Comparison of ENCODE assay signal across 1 cellular context in the genomic region with DNA sequence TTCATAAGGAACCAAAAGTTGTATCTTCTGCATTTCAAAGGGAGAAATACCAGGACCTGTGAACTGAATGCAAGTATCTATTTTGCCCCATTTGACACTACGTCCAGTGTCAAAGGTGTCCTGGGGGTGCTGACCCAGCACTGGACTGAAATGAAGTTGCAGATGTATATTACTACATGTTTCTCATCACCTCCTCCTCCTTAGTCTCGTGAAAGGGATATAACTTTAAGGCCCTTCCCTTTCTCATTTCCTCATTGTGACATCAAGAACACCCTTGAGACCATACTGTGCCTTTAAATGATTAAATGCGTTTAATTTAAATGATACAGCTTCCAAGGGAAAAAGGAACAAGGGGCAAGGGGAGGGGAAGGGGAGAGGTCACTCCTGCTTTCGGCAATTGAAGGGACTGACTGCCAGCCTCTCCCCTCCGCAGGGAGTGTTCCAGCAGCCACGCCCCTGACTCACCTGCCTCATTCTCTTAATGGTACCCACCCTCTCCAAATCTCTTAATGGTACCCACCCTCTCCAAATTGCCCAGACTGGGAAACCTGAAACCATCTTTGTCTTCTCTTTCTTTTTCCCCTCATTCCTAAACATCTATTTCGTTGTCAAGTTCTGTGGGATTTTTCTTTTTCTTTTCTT.
TF ChIP-seq lines count a peak whose summit lies in the region.

No MANE protein-coding gene starts in this region.

TF ChIP-seq in HEK293, 187 proteins besides CTCF, POLR2A, EP300 and RAD21 (continued from another document):
- TF ChIP-seq, protein P1, sequence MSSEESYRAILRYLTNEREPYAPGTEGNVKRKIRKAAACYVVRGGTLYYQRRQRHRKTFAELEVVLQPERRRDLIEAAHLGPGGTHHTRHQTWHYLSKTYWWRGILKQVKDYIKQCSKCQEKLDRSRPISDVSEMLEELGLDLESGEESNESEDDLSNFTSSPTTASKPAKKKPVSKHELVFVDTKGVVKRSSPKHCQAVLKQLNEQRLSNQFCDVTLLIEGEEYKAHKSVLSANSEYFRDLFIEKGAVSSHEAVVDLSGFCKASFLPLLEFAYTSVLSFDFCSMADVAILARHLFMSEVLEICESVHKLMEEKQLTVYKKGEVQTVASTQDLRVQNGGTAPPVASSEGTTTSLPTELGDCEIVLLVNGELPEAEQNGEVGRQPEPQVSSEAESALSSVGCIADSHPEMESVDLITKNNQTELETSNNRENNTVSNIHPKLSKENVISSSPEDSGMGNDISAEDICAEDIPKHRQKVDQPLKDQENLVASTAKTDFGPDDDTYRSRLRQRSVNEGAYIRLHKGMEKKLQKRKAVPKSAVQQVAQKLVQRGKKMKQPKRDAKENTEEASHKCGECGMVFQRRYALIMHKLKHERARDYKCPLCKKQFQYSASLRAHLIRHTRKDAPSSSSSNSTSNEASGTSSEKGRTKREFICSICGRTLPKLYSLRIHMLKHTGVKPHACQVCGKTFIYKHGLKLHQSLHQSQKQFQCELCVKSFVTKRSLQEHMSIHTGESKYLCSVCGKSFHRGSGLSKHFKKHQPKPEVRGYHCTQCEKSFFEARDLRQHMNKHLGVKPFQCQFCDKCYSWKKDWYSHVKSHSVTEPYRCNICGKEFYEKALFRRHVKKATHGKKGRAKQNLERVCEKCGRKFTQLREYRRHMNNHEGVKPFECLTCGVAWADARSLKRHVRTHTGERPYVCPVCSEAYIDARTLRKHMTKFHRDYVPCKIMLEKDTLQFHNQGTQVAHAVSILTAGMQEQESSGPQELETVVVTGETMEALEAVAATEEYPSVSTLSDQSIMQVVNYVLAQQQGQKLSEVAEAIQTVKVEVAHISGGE (tag by site-specific recombination; conservative IDR thresholded peaks at IDR 0.05; ENCODE audit: low read depth), result no peak
- TF ChIP-seq, protein P2, sequence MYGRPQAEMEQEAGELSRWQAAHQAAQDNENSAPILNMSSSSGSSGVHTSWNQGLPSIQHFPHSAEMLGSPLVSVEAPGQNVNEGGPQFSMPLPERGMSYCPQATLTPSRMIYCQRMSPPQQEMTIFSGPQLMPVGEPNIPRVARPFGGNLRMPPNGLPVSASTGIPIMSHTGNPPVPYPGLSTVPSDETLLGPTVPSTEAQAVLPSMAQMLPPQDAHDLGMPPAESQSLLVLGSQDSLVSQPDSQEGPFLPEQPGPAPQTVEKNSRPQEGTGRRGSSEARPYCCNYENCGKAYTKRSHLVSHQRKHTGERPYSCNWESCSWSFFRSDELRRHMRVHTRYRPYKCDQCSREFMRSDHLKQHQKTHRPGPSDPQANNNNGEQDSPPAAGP (tag by site-specific recombination; IDR thresholded peaks at IDR 0.05), result peak; percentile 59
- TF ChIP-seq ZNF777 (tag by site-specific recombination; IDR thresholded peaks at IDR 0.05; ENCODE audit: borderline replicate concordance), result no peak
- TF ChIP-seq, protein P3, sequence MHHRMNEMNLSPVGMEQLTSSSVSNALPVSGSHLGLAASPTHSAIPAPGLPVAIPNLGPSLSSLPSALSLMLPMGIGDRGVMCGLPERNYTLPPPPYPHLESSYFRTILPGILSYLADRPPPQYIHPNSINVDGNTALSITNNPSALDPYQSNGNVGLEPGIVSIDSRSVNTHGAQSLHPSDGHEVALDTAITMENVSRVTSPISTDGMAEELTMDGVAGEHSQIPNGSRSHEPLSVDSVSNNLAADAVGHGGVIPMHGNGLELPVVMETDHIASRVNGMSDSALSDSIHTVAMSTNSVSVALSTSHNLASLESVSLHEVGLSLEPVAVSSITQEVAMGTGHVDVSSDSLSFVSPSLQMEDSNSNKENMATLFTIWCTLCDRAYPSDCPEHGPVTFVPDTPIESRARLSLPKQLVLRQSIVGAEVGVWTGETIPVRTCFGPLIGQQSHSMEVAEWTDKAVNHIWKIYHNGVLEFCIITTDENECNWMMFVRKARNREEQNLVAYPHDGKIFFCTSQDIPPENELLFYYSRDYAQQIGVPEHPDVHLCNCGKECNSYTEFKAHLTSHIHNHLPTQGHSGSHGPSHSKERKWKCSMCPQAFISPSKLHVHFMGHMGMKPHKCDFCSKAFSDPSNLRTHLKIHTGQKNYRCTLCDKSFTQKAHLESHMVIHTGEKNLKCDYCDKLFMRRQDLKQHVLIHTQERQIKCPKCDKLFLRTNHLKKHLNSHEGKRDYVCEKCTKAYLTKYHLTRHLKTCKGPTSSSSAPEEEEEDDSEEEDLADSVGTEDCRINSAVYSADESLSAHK (tag by site-specific recombination; IDR thresholded peaks at IDR 0.05), result peak; percentile 46; the same call in 1 of the 2 replicates
- TF ChIP-seq, protein P4, sequence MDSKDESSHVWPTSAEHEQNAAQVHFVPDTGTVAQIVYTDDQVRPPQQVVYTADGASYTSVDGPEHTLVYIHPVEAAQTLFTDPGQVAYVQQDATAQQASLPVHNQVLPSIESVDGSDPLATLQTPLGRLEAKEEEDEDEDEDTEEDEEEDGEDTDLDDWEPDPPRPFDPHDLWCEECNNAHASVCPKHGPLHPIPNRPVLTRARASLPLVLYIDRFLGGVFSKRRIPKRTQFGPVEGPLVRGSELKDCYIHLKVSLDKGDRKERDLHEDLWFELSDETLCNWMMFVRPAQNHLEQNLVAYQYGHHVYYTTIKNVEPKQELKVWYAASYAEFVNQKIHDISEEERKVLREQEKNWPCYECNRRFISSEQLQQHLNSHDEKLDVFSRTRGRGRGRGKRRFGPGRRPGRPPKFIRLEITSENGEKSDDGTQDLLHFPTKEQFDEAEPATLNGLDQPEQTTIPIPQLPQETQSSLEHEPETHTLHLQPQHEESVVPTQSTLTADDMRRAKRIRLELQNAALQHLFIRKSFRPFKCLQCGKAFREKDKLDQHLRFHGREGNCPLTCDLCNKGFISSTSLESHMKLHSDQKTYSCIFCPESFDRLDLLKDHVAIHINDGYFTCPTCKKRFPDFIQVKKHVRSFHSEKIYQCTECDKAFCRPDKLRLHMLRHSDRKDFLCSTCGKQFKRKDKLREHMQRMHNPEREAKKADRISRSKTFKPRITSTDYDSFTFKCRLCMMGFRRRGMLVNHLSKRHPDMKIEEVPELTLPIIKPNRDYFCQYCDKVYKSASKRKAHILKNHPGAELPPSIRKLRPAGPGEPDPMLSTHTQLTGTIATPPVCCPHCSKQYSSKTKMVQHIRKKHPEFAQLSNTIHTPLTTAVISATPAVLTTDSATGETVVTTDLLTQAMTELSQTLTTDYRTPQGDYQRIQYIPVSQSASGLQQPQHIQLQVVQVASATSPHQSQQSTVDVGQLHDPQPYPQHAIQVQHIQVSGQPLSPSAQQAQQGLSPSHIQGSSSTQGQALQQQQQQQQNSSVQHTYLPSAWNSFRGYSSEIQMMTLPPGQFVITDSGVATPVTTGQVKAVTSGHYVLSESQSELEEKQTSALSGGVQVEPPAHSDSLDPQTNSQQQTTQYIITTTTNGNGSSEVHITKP (tag by site-specific recombination; IDR thresholded peaks at IDR 0.05), result 0 out of 2 replicates have a peak, but pooled peaks have one; percentile 30
- TF ChIP-seq FEZF1 (tag by site-specific recombination; IDR thresholded peaks at IDR 0.05), result no peak
- TF ChIP-seq, protein P5, sequence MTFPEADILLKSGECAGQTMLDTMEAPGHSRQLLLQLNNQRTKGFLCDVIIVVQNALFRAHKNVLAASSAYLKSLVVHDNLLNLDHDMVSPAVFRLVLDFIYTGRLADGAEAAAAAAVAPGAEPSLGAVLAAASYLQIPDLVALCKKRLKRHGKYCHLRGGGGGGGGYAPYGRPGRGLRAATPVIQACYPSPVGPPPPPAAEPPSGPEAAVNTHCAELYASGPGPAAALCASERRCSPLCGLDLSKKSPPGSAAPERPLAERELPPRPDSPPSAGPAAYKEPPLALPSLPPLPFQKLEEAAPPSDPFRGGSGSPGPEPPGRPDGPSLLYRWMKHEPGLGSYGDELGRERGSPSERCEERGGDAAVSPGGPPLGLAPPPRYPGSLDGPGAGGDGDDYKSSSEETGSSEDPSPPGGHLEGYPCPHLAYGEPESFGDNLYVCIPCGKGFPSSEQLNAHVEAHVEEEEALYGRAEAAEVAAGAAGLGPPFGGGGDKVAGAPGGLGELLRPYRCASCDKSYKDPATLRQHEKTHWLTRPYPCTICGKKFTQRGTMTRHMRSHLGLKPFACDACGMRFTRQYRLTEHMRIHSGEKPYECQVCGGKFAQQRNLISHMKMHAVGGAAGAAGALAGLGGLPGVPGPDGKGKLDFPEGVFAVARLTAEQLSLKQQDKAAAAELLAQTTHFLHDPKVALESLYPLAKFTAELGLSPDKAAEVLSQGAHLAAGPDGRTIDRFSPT (tag by site-specific recombination; IDR thresholded peaks at IDR 0.05), result no peak
- peak; percentile 97 for TF ChIP-seq KLF1 (tag by site-specific recombination; IDR thresholded peaks at IDR 0.05)
